ENCODE assay signal across 1 cellular context in the genomic region with DNA sequence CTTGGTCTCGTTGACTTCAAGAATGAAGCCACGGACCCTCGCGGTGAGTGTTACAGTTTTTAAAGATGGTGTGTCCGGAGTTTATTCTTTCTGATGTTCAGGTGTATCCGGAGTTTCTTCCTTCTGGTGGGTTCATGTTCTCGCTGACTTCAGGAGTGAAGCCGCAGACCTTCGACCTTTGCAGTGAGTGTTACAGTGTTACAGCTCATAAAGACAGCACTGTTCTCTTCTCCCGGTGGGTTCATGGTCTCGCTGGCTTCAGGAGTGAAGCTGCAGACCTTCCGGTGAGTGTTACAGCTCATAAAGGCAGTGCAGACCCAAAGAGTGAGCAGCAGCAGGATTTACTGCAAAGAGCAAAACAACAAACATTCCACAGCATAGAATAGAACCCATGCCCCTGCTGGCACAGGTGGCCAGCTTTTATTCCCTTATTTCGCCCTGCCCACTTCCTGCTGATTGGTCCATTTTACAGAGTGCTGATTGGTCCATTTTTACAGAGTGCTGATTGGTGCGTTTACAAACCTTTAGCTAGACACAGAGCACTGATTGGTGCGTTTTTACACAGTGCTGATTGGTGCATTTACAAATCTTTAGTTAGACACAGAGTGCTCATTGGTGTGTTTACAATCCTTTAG.
TF ChIP-seq lines count a peak whose summit lies in the region.
"Not testable (repeated sequence)": the region's sequence is repeated elsewhere in the genome, so short reads cannot be mapped to it uniquely, and the experiment has no call there.

No MANE protein-coding gene starts in this region.

TF ChIP-seq in HepG2, 621 proteins besides CTCF, POLR2A, EP300 and RAD21:
- TF ChIP-seq MXI1 (IDR thresholded peaks at IDR 0.05; ENCODE audit: borderline replicate concordance, low read depth, low read length) = peak; percentile 33; the same call in 1 of the 3 replicates
- peak; percentile 11; the same call in 1 of the 2 replicates for TF ChIP-seq SAP130 (CRISPR knock-in tag; IDR thresholded peaks at IDR 0.05; ENCODE audit: low read depth)
- TF ChIP-seq NFYC (CRISPR knock-in tag; IDR thresholded peaks at IDR 0.05) = peak; percentile 81
- TF ChIP-seq, protein P1, sequence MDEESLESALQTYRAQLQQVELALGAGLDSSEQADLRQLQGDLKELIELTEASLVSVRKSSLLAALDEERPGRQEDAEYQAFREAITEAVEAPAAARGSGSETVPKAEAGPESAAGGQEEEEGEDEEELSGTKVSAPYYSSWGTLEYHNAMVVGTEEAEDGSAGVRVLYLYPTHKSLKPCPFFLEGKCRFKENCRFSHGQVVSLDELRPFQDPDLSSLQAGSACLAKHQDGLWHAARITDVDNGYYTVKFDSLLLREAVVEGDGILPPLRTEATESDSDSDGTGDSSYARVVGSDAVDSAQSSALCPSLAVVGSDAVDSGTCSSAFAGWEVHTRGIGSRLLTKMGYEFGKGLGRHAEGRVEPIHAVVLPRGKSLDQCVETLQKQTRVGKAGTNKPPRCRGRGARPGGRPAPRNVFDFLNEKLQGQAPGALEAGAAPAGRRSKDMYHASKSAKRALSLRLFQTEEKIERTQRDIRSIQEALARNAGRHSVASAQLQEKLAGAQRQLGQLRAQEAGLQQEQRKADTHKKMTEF (CRISPR knock-in tag; IDR thresholded peaks at IDR 0.05) = peak; percentile 34; the same call in 1 of the 2 replicates
- TF ChIP-seq NR2F6 (IDR thresholded peaks at IDR 0.05) = peak; percentile 44; the same call in 1 of the 2 replicates
- peak; percentile 72 for TF ChIP-seq NR2F6 (CRISPR knock-in tag; IDR thresholded peaks at IDR 0.05)
- TF ChIP-seq SETDB1 (CRISPR knock-in tag; IDR thresholded peaks at IDR 0.05; ENCODE audit: borderline replicate concordance) = peak; percentile 75; the same call in 1 of the 2 replicates
- TF ChIP-seq ZNF292 (CRISPR knock-in tag; IDR thresholded peaks at IDR 0.05; ENCODE audit: borderline replicate concordance, low read depth) = peak; percentile 75; the same call in 1 of the 2 replicates
- TF ChIP-seq MAFK (conservative IDR thresholded peaks at IDR 0.05 in 1 of 2, IDR thresholded peaks at IDR 0.05 in 1 of 2; ENCODE audit: low read length in 2 of 2) = peak; percentile 38 to 54; a peak in 2 of 4 replicates
- peak; percentile 33; the same call in 1 of the 2 replicates for TF ChIP-seq NR2F2 (IDR thresholded peaks at IDR 0.05; ENCODE audit: borderline replicate concordance, low read depth)
- peak; percentile 26; the same call in 1 of the 2 replicates for TF ChIP-seq NR2C2 (CRISPR knock-in tag; IDR thresholded peaks at IDR 0.05; ENCODE audit: borderline replicate concordance)
- TF ChIP-seq SOX5 (CRISPR knock-in tag; IDR thresholded peaks at IDR 0.05; ENCODE audit: borderline replicate concordance) = 0 out of 2 replicates have a peak, but pooled peaks have one; percentile 10
- TF ChIP-seq POGZ (CRISPR knock-in tag; IDR thresholded peaks at IDR 0.05) = peak; percentile 95
- TF ChIP-seq ZMYM4 (CRISPR knock-in tag; IDR thresholded peaks at IDR 0.05) = peak; percentile 98
- peak; percentile 16; the same call in 1 of the 2 replicates for TF ChIP-seq RXRB (CRISPR knock-in tag; IDR thresholded peaks at IDR 0.05; ENCODE audit: borderline replicate concordance)
- not testable (repeated sequence) for TF ChIP-seq MAZ (IDR thresholded peaks at IDR 0.05; ENCODE audit: borderline replicate concordance, low read depth, low read length)
- TF ChIP-seq MAZ (CRISPR knock-in tag; IDR thresholded peaks at IDR 0.05; ENCODE audit: low read depth) = 0 out of 2 replicates have a peak, but pooled peaks have one; percentile 35
- peak; percentile 91 for TF ChIP-seq NFYB (CRISPR knock-in tag; IDR thresholded peaks at IDR 0.05)
- peak; percentile 28; the same call in 1 of the 2 replicates for TF ChIP-seq HNF4A (CRISPR knock-in tag; IDR thresholded peaks at IDR 0.05)
- TF ChIP-seq ZNF317 (CRISPR knock-in tag; IDR thresholded peaks at IDR 0.05) = 0 out of 2 replicates have a peak, but pooled peaks have one; percentile 18
- TF ChIP-seq, protein P2, sequence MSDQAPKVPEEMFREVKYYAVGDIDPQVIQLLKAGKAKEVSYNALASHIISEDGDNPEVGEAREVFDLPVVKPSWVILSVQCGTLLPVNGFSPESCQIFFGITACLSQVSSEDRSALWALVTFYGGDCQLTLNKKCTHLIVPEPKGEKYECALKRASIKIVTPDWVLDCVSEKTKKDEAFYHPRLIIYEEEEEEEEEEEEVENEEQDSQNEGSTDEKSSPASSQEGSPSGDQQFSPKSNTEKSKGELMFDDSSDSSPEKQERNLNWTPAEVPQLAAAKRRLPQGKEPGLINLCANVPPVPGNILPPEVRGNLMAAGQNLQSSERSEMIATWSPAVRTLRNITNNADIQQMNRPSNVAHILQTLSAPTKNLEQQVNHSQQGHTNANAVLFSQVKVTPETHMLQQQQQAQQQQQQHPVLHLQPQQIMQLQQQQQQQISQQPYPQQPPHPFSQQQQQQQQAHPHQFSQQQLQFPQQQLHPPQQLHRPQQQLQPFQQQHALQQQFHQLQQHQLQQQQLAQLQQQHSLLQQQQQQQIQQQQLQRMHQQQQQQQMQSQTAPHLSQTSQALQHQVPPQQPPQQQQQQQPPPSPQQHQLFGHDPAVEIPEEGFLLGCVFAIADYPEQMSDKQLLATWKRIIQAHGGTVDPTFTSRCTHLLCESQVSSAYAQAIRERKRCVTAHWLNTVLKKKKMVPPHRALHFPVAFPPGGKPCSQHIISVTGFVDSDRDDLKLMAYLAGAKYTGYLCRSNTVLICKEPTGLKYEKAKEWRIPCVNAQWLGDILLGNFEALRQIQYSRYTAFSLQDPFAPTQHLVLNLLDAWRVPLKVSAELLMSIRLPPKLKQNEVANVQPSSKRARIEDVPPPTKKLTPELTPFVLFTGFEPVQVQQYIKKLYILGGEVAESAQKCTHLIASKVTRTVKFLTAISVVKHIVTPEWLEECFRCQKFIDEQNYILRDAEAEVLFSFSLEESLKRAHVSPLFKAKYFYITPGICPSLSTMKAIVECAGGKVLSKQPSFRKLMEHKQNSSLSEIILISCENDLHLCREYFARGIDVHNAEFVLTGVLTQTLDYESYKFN (CRISPR knock-in tag; conservative IDR thresholded peaks at IDR 0.05) = peak; percentile 48; the same call in 1 of the 2 replicates
- TF ChIP-seq, protein P3, sequence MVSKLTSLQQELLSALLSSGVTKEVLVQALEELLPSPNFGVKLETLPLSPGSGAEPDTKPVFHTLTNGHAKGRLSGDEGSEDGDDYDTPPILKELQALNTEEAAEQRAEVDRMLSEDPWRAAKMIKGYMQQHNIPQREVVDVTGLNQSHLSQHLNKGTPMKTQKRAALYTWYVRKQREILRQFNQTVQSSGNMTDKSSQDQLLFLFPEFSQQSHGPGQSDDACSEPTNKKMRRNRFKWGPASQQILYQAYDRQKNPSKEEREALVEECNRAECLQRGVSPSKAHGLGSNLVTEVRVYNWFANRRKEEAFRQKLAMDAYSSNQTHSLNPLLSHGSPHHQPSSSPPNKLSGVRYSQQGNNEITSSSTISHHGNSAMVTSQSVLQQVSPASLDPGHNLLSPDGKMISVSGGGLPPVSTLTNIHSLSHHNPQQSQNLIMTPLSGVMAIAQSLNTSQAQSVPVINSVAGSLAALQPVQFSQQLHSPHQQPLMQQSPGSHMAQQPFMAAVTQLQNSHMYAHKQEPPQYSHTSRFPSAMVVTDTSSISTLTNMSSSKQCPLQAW (CRISPR knock-in tag; IDR thresholded peaks at IDR 0.05) = peak; percentile 58; the same call in 1 of the 2 replicates
- peak; percentile 63 for TF ChIP-seq MAFF (IDR thresholded peaks at IDR 0.05; ENCODE audit: low read depth, low read length)
- TF ChIP-seq, protein P4, sequence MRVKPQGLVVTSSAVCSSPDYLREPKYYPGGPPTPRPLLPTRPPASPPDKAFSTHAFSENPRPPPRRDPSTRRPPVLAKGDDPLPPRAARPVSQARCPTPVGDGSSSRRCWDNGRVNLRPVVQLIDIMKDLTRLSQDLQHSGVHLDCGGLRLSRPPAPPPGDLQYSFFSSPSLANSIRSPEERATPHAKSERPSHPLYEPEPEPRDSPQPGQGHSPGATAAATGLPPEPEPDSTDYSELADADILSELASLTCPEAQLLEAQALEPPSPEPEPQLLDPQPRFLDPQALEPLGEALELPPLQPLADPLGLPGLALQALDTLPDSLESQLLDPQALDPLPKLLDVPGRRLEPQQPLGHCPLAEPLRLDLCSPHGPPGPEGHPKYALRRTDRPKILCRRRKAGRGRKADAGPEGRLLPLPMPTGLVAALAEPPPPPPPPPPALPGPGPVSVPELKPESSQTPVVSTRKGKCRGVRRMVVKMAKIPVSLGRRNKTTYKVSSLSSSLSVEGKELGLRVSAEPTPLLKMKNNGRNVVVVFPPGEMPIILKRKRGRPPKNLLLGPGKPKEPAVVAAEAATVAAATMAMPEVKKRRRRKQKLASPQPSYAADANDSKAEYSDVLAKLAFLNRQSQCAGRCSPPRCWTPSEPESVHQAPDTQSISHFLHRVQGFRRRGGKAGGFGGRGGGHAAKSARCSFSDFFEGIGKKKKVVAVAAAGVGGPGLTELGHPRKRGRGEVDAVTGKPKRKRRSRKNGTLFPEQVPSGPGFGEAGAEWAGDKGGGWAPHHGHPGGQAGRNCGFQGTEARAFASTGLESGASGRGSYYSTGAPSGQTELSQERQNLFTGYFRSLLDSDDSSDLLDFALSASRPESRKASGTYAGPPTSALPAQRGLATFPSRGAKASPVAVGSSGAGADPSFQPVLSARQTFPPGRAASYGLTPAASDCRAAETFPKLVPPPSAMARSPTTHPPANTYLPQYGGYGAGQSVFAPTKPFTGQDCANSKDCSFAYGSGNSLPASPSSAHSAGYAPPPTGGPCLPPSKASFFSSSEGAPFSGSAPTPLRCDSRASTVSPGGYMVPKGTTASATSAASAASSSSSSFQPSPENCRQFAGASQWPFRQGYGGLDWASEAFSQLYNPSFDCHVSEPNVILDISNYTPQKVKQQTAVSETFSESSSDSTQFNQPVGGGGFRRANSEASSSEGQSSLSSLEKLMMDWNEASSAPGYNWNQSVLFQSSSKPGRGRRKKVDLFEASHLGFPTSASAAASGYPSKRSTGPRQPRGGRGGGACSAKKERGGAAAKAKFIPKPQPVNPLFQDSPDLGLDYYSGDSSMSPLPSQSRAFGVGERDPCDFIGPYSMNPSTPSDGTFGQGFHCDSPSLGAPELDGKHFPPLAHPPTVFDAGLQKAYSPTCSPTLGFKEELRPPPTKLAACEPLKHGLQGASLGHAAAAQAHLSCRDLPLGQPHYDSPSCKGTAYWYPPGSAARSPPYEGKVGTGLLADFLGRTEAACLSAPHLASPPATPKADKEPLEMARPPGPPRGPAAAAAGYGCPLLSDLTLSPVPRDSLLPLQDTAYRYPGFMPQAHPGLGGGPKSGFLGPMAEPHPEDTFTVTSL (CRISPR knock-in tag; IDR thresholded peaks at IDR 0.05; ENCODE audit: borderline replicate concordance) = 0 out of 2 replicates have a peak, but pooled peaks have one; percentile 33
- peak; percentile 50; the same call in 1 of the 2 replicates for TF ChIP-seq ZBTB38 (CRISPR knock-in tag; IDR thresholded peaks at IDR 0.05)
- TF ChIP-seq NR2F1 (CRISPR knock-in tag; IDR thresholded peaks at IDR 0.05) = 0 out of 4 replicates have a peak, but pooled peaks of 1 of the 2 experiments have one; percentile 30
- TF ChIP-seq CHD4 (IDR thresholded peaks at IDR 0.05; ENCODE audit: borderline replicate concordance, low read length) = peak; percentile 53; the same call in 1 of the 2 replicates
